ENCODE assay signal across 8 cellular contexts in the genomic region with DNA sequence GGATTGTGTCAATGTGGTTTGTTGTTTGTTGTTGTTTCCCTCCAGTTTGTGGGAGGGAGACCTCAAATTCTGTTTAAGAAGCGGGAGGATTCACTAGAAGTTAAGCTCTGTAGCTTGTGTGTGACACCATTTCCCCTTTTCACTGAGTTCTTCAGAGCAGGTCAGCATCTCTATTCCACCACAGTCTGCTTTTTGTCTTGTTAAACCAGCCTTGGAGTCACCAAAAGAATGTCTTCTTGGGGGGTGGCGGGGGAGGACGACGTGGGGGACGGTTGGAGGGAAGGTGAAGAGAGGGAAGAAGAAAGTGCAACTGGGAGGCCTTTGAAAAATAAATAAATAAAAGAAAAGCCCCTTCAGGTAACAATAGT. TPM values are rescaled to one million over a fixed set of nuclear protein-coding genes. Genes with fewer than 3 reads are reported as not detected.
DNase-seq lines count a peak whose midpoint lies in the region; ATAC-seq and TF ChIP-seq lines count a peak whose summit lies in the region.

No MANE protein-coding gene starts in this region.

- H3K79me1 ChIP-seq in trophoblast cell (ENCODE audit: low read length), result peaks cover 18% of the 10 kb centered on the region

- intact Hi-C loops in right cardiac atrium (cut with DNase I), result loop anchor here in 1 of 4 donors (10.0 kb wide), 1 partner anchor 221 kb away; no protein-coding TSS in a partner anchor
- intact Hi-C loops in Right ventricle myocardium inferior (cut with DNase I), result loop anchor here (10.0 kb wide), 2 partner anchors 1091 to 1251 kb away; no protein-coding TSS in a partner anchor
- intact Hi-C loops in dendritic cell treated with granulocyte-macrophage colony-stimulating factor and Interleukin-4, amounts not matched to agents 40 ng/mL and 50 ng/mL, for 4 days (cut with micrococcal nuclease), result loop anchor here (2.0 to 10.0 kb wide), 3 partner anchors 41 to 1791 kb away; no protein-coding TSS in a partner anchor
- intact Hi-C loops in adrenal gland (cut with DNase I), result no loop called here

- WGBS in right cardiac atrium, result 13% methylated on average over 5 of the region's 5 CpGs
- WGBS in trophoblast cell (ENCODE audit: extremely low coverage, insufficient coverage, insufficient read length), result no CpG with 5 or more reads among the region's 5 CpGs
- WGBS in adrenal gland, 4 donors, result 17 to 27% (median 24%) methylated on average over 5 of the region's 5 CpGs

- no peak for DNase-seq in right cardiac atrium
- DNase-seq in Right ventricle myocardium inferior (ENCODE audit: missing footprints), result no peak
- peak in 1 of 2 donors; percentile 6 for DNase-seq in trophoblast cell
- no peak for DNase-seq in adrenal gland

- no peak overlapping the region for H3K18ac ChIP-seq in trophoblast cell (ENCODE audit: low read length)

- H3K4me3 ChIP-seq in right cardiac atrium (ENCODE audit: low read length) (peak overlapping the region; percentile 8), trophoblast cell (ENCODE audit: low read depth, low read length) (no peak overlapping the region), adrenal gland (peak overlapping the region in 2 of 4 donors; percentile 64 to 65)

- H3K9me3 Mint-ChIP-seq in IgD-negative memory B cell, result no peaks in the 10 kb centered on the region
- no peaks in the 10 kb centered on the region for H3K9me3 Mint-ChIP-seq in dendritic cell treated with granulocyte-macrophage colony-stimulating factor and Interleukin-4, amounts not matched to agents 40 ng/mL and 50 ng/mL, for 4 days

- H3K4ac ChIP-seq in trophoblast cell (ENCODE audit: low read depth, low read length), result no peak overlapping the region

- H3K4me2 ChIP-seq in trophoblast cell (ENCODE audit: low read length), result peak overlapping the region; percentile 97

- no peak overlapping the region for H2BK5ac ChIP-seq in trophoblast cell (ENCODE audit: low read depth, low read length, poor library complexity)

- H4K91ac ChIP-seq in trophoblast cell (ENCODE audit: low read depth, low read length), result no peak overlapping the region

- H4K12ac ChIP-seq in trophoblast cell (ENCODE audit: low read depth, low read length), result no peak overlapping the region

- TF ChIP-seq CTCF in adrenal gland (IDR thresholded peaks at IDR 0.05), result no peak

- peaks cover 5 to 7% (median 7%) of the 10 kb centered on the region in 3 donors for H3K4me1 Mint-ChIP-seq in IgD-negative memory B cell
- H3K4me1 Mint-ChIP-seq in dendritic cell treated with granulocyte-macrophage colony-stimulating factor and Interleukin-4, amounts not matched to agents 40 ng/mL and 50 ng/mL, for 4 days (ENCODE audit: low read depth), result peaks cover 47% of the 10 kb centered on the region

- peaks cover 2% of the 10 kb centered on the region for H3K36me3 Mint-ChIP-seq in IgD-negative memory B cell
- peaks cover 44% of the 10 kb centered on the region for H3K36me3 Mint-ChIP-seq in dendritic cell treated with granulocyte-macrophage colony-stimulating factor and Interleukin-4, amounts not matched to agents 40 ng/mL and 50 ng/mL, for 4 days (ENCODE audit: low read depth)

- TF ChIP-seq POLR2A in adrenal gland (IDR thresholded peaks at IDR 0.05), result no peak

- H3K27ac Mint-ChIP-seq in IgD-negative memory B cell, result peak overlapping the region; percentile 84 to 98 (median 94)
- H3K27ac Mint-ChIP-seq in dendritic cell treated with granulocyte-macrophage colony-stimulating factor and Interleukin-4, amounts not matched to agents 40 ng/mL and 50 ng/mL, for 4 days, result peak overlapping the region; percentile 83

- no peaks in the 10 kb centered on the region for H3K36me3 ChIP-seq in trophoblast cell (ENCODE audit: control insufficient read depth in 1 of 2, insufficient read depth in 2 of 2, low read length in 2 of 2)
- no peaks in the 10 kb centered on the region for H3K36me3 ChIP-seq in adrenal gland (replicated peaks in 1 of 2)

- peak overlapping the region; percentile 85 to 99 (median 96) for H3K4me3 Mint-ChIP-seq in IgD-negative memory B cell
- H3K4me3 Mint-ChIP-seq in dendritic cell treated with granulocyte-macrophage colony-stimulating factor and Interleukin-4, amounts not matched to agents 40 ng/mL and 50 ng/mL, for 4 days, result peak overlapping the region; percentile 94

- no peak overlapping the region for H2AFZ ChIP-seq in trophoblast cell (ENCODE audit: insufficient read depth, low read length, poor library complexity)

- ATAC-seq in right cardiac atrium (no peak), Right ventricle myocardium inferior (no peak), HG03521 (IDR thresholded peaks at IDR 0.05; ENCODE audit: unreplicated experiment) (no peak), HG03196 (IDR thresholded peaks at IDR 0.05; ENCODE audit: unreplicated experiment) (no peak)

- H3K9ac ChIP-seq in trophoblast cell (ENCODE audit: low read length), result no peak overlapping the region

- no peak overlapping the region for H3K23ac ChIP-seq in trophoblast cell (ENCODE audit: low read length)

- H3K27me3 Mint-ChIP-seq in IgD-negative memory B cell, result no peaks in the 10 kb centered on the region
- peaks cover 6% of the 10 kb centered on the region for H3K27me3 Mint-ChIP-seq in dendritic cell treated with granulocyte-macrophage colony-stimulating factor and Interleukin-4, amounts not matched to agents 40 ng/mL and 50 ng/mL, for 4 days

- H3K14ac ChIP-seq in trophoblast cell (ENCODE audit: low read length), result no peak overlapping the region

- no peak overlapping the region for H4K8ac ChIP-seq in trophoblast cell (ENCODE audit: low read depth, low read length)

- H2BK12ac ChIP-seq in trophoblast cell (ENCODE audit: low read length), result no peak overlapping the region

- H3K9me3 ChIP-seq in right cardiac atrium (ENCODE audit: control insufficient read depth, low read length), result no peaks in the 10 kb centered on the region
- no peaks in the 10 kb centered on the region for H3K9me3 ChIP-seq in trophoblast cell (ENCODE audit: insufficient read depth, low read depth, low read length)
- H3K9me3 ChIP-seq in adrenal gland (replicated peaks in 1 of 3), result no peaks in the 10 kb centered on the region

- H3K79me2 ChIP-seq in trophoblast cell (ENCODE audit: control insufficient read depth, insufficient read depth, low read length, poor library complexity), result peaks cover 9% of the 10 kb centered on the region

- no peak overlapping the region for H3K27ac ChIP-seq in right cardiac atrium (ENCODE audit: low read length)
- H3K27ac ChIP-seq in trophoblast cell (ENCODE audit: low read depth, low read length), result no peak overlapping the region
- no peak overlapping the region for H3K27ac ChIP-seq in adrenal gland

- H2BK120ac ChIP-seq in trophoblast cell (ENCODE audit: insufficient read depth, low read length, poor library complexity), result no peak overlapping the region

- no peaks in the 10 kb centered on the region for H3K4me1 ChIP-seq in right cardiac atrium (ENCODE audit: control insufficient read depth, insufficient read depth, low read length)
- H3K4me1 ChIP-seq in trophoblast cell (ENCODE audit: control insufficient read depth in 1 of 2, insufficient read depth in 2 of 2, low read length in 2 of 2), result peaks cover 3 to 6% of the 10 kb centered on the region in 2 experiments
- peaks cover 13 to 47% of the 10 kb centered on the region in 2 donors for H3K4me1 ChIP-seq in adrenal gland (replicated peaks in 1 of 2)

- H2AK5ac ChIP-seq in trophoblast cell (ENCODE audit: low read length), result no peak overlapping the region

- H3K27me3 ChIP-seq in right cardiac atrium (ENCODE audit: control insufficient read depth, insufficient read depth), result no peaks in the 10 kb centered on the region
- no peaks in the 10 kb centered on the region for H3K27me3 ChIP-seq in trophoblast cell (ENCODE audit: insufficient read depth, low read length)
- peaks cover 29% of the 10 kb centered on the region for H3K27me3 ChIP-seq in adrenal gland

RNA-seq across cellular contexts. Expression of a gene that starts 2.3 kb away (rescaled TPM):
- total RNA-seq in right cardiac atrium (10 to 100 TPM in 1 of 4 donors, 1 to 10 TPM in 3; 8.3 to 11.2 (median 8.9) TPM), Right ventricle myocardium inferior (37.5 TPM), adrenal gland (10 to 100 TPM in 1 of 8 donors, 1 to 10 TPM in 7; 2.9 to 16.7 (median 4.1) TPM)
- polyA plus RNA-seq in right cardiac atrium (3.7 TPM), IgD-negative memory B cell (189 TPM), adrenal gland (1 to 10 TPM; 3.9 to 7.6 (median 6.2) TPM)
- 15.6 and 17.9 TPM in 2 replicates for polyA plus RNA-seq in trophoblast cell (2013)

Comparison
In these comparisons a context has a peak if more than half of its experiments do, and no peak if none do; other contexts are left out.
1. intact Hi-C loops: an anchor here in Right ventricle myocardium inferior (10.0 kb wide) and dendritic cell treated with granulocyte-macrophage colony-stimulating factor and Interleukin-4, amounts not matched to agents 40 ng/mL and 50 ng/mL, for 4 days (2.0 to 10.0 kb wide); none called in adrenal gland.